8 cellular contexts compared by ENCODE assay signal in the genomic region with DNA sequence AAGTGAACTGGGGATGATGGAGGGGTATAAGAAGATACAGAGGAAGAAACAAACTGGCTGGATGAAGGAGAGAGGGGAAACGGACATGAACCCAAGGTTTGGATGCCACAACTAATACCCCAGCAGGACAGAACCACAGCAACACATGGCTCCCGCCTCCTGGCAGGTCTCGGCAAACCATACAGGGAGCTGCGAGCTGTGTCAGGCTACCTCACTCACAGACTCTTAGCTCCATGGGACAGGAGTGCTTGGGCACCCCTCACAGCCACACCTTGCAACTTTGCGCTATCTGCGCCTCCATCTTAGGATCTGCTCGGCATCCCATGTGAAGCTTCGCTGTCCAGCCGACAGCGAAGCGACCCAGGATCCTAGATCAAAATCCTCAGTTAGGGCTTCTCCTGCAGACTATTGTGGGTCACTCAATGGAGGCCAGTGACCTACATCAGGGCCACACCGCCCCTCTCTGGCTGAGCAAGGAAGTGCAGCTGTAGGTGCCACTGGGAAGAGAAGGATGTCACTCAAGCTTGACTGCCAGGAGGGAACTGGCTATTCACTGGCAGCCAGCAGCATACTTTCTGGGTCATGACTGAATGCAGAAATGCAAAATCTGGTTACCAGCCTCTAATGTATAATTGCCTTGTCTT.
DNase-seq lines count a peak whose midpoint lies in the region; ATAC-seq and TF ChIP-seq lines count a peak whose summit lies in the region.

No MANE protein-coding gene starts in this region.

- H3K36me3 ChIP-seq in tibial nerve, result no peaks in the 10 kb centered on the region

- no peaks in the 10 kb centered on the region for H3K4me1 ChIP-seq in tibial nerve

- H3K4me3 Mint-ChIP-seq in naive thymus-derived CD8-positive, alpha-beta T cell, result no peak overlapping the region

- no peaks in the 10 kb centered on the region for H3K9me3 ChIP-seq in tibial nerve

- POLR2A ChIA-PET in naive thymus-derived CD8-positive, alpha-beta T cell (lab: Charles Lee), result no interaction called here

- H3K27me3 ChIP-seq in tibial nerve, result no peaks in the 10 kb centered on the region

- peak; percentile 58 for ATAC-seq in GM19023 (IDR thresholded peaks at IDR 0.05; ENCODE audit: unreplicated experiment)
- peak in 1 of 2 donors; percentile 43 for ATAC-seq in naive thymus-derived CD8-positive, alpha-beta T cell

- peaks cover 0 to 18% (median 8%) of the 10 kb centered on the region in 5 donors for H3K27me3 Mint-ChIP-seq in naive thymus-derived CD8-positive, alpha-beta T cell

- peak; percentile 53 for DNase-seq in Ammon's horn (ENCODE audit: low spot score)
- DNase-seq in NCI-H1436 (lab: John Stamatoyannopoulos, UW), result peak; percentile 56
- DNase-seq in activated CD4-positive, alpha-beta T cell treated with anti-CD3 and anti-CD28 coated beads for 48 hours, result peak; percentile 73
- peak; percentile 53 for DNase-seq in fibroblast of gingiva (ENCODE audit: low read depth)
- DNase-seq in naive thymus-derived CD8-positive, alpha-beta T cell, result peak in 8 of 10 donors; percentile 6 to 44 (median 30)
- peak; percentile 41 to 73 for DNase-seq in tibial nerve (ENCODE audit: low spot score in 2 of 2)
- no peak for DNase-seq in LoVo (ENCODE audit: low spot score)

- no peaks in the 10 kb centered on the region for H3K36me3 Mint-ChIP-seq in naive thymus-derived CD8-positive, alpha-beta T cell

- peak; percentile 46 to 78 (median 62) for TF ChIP-seq CTCF in tibial nerve (IDR thresholded peaks at IDR 0.05)

- TF ChIP-seq EP300 in tibial nerve (IDR thresholded peaks at IDR 0.05), result no peak

- TF ChIP-seq POLR2A in tibial nerve (IDR thresholded peaks at IDR 0.05), result no peak

- H3K27ac ChIP-seq in tibial nerve, result no peak overlapping the region

- 49 to 54% methylated on average over 9 to 12 of the region's 12 CpGs for WGBS in tibial nerve, 2 donors

- no peak overlapping the region for H3K27ac Mint-ChIP-seq in naive thymus-derived CD8-positive, alpha-beta T cell

- H3K4me3 ChIP-seq in tibial nerve, result no peak overlapping the region

- H3K4me1 Mint-ChIP-seq in naive thymus-derived CD8-positive, alpha-beta T cell, result peaks cover 0 to 2% (median 0%) of the 10 kb centered on the region in 4 donors

- no peaks in the 10 kb centered on the region for H3K9me3 Mint-ChIP-seq in naive thymus-derived CD8-positive, alpha-beta T cell
